ENCODE assay signal across 1 cellular context in the genomic region with DNA sequence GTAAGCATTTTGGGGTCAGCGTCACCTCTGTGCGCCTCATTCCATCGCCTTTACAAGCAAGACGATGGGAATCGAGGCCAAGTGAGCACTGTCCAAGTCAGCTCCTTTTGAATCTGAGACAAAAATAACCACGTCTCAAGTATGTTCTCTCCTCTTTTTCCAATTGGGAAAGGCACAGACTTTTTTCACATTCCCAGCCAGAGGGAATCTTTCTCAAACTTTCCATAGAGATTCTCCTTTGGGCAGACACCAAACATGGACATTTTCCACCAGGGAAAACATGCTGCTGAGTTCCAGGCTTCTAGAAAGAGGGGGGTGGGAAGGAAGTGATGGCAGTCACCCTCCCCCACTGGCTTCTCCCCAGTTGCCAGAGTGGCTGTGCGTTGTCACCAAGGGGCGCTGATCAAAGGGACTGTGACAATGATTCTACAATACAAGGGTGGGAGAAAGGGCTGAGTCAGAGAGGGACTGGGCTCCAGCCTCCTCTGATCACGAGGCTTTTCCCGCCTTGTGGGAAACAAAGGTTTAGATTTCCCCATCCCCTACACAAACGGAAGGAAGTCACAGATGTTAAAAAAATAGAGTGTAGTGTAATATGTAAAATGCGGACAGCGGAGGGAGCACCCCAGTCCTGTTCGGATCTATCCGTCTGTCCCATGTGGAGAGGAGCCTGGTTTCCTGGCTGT.
TF ChIP-seq lines count a peak whose summit lies in the region.

No MANE protein-coding gene starts in this region.

TF ChIP-seq in A549, 52 proteins besides CTCF, POLR2A, EP300 and RAD21 (continued from another document):
- TF ChIP-seq, protein P1, sequence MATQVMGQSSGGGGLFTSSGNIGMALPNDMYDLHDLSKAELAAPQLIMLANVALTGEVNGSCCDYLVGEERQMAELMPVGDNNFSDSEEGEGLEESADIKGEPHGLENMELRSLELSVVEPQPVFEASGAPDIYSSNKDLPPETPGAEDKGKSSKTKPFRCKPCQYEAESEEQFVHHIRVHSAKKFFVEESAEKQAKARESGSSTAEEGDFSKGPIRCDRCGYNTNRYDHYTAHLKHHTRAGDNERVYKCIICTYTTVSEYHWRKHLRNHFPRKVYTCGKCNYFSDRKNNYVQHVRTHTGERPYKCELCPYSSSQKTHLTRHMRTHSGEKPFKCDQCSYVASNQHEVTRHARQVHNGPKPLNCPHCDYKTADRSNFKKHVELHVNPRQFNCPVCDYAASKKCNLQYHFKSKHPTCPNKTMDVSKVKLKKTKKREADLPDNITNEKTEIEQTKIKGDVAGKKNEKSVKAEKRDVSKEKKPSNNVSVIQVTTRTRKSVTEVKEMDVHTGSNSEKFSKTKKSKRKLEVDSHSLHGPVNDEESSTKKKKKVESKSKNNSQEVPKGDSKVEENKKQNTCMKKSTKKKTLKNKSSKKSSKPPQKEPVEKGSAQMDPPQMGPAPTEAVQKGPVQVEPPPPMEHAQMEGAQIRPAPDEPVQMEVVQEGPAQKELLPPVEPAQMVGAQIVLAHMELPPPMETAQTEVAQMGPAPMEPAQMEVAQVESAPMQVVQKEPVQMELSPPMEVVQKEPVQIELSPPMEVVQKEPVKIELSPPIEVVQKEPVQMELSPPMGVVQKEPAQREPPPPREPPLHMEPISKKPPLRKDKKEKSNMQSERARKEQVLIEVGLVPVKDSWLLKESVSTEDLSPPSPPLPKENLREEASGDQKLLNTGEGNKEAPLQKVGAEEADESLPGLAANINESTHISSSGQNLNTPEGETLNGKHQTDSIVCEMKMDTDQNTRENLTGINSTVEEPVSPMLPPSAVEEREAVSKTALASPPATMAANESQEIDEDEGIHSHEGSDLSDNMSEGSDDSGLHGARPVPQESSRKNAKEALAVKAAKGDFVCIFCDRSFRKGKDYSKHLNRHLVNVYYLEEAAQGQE (IDR thresholded peaks at IDR 0.05) = no peak
- TF ChIP-seq, protein P2, sequence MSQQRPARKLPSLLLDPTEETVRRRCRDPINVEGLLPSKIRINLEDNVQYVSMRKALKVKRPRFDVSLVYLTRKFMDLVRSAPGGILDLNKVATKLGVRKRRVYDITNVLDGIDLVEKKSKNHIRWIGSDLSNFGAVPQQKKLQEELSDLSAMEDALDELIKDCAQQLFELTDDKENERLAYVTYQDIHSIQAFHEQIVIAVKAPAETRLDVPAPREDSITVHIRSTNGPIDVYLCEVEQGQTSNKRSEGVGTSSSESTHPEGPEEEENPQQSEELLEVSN (IDR thresholded peaks at IDR 0.05; ENCODE audit: borderline replicate concordance, low read depth) = 0 out of 2 replicates have a peak, but pooled peaks have one; percentile 28
TF ChIP-seq in A549: peak in this region for 1.
